Comparison of ENCODE assay signal across 8 cellular contexts in genomic region chr15:88894819-88895767, GRCh38. TPM values are rescaled to one million over a fixed set of nuclear protein-coding genes. Genes with fewer than 3 reads are reported as not detected.
DNase-seq lines count a peak whose midpoint lies in the region; ATAC-seq and TF ChIP-seq lines count a peak whose summit lies in the region.

Gene HAPLN3 (minus strand): TSS chr15:88895544. CDS start chr15:88887298, 8,246 bp downstream.

- intact Hi-C loops in activated CD8-positive, alpha-beta T cell treated with anti-CD3 and anti-CD28 coated beads for 36 hours (cut with micrococcal nuclease): no loop called here
- intact Hi-C loops in testis (cut with DNase I; ENCODE audit: low total_unique reads): no loop called here

- no peaks in the 10 kb centered on the region for H3K36me3 ChIP-seq in testis (ENCODE audit: low read depth, missing control alignments)

- peak within 1 kb of the TSS; percentile 43 to 45 for H3K4me3 ChIP-seq in testis

- no peaks in the 10 kb centered on the region for H3K36me3 Mint-ChIP-seq in IgD-negative memory B cell
- peaks cover 10% of the 10 kb centered on the region for H3K36me3 Mint-ChIP-seq in activated CD8-positive, alpha-beta T cell treated with anti-CD3 and anti-CD28 coated beads for 36 hours (ENCODE audit: low read depth)
- H3K36me3 Mint-ChIP-seq in endothelial cell (ENCODE audit: low read depth, unreplicated experiment): no peaks in the 10 kb centered on the region
- no peaks in the 10 kb centered on the region for H3K36me3 Mint-ChIP-seq in natural killer cell treated with Interleukin-12 subunit alpha and Interleukin-12 subunit beta and Interleukin-15 and Interleukin-18, amount 100 ng/mL, for 72 hours

- no peaks in the 10 kb centered on the region for H3K9me3 Mint-ChIP-seq in IgD-negative memory B cell
- H3K9me3 Mint-ChIP-seq in activated CD8-positive, alpha-beta T cell treated with anti-CD3 and anti-CD28 coated beads for 36 hours: no peaks in the 10 kb centered on the region
- no peaks in the 10 kb centered on the region for H3K9me3 Mint-ChIP-seq in endothelial cell (ENCODE audit: unreplicated experiment)
- no peaks in the 10 kb centered on the region for H3K9me3 Mint-ChIP-seq in natural killer cell treated with Interleukin-12 subunit alpha and Interleukin-12 subunit beta and Interleukin-15 and Interleukin-18, amount 100 ng/mL, for 72 hours

- CTCF ChIA-PET in activated CD8-positive, alpha-beta T cell treated with anti-CD3 and anti-CD28 coated beads for 36 hours (lab: Charles Lee): interaction anchor here (0.7 to 4.2 kb wide), 13 partner anchors 9 to 428 kb away, joined by 3 to 50 read pairs (median 3); partner anchors contain the start of genes MRPL46 and MRPS11

- H3K4me3 Mint-ChIP-seq in IgD-negative memory B cell (peak within 1 kb of the TSS; percentile 61 to 92 (median 86)), endothelial cell (ENCODE audit: unreplicated experiment) (peak within 1 kb of the TSS; percentile 86)
- H3K4me3 Mint-ChIP-seq in activated CD8-positive, alpha-beta T cell treated with anti-CD3 and anti-CD28 coated beads for 36 hours: peak within 1 kb of the TSS; percentile 82
- peak within 1 kb of the TSS; percentile 85 for H3K4me3 Mint-ChIP-seq in natural killer cell treated with Interleukin-12 subunit alpha and Interleukin-12 subunit beta and Interleukin-15 and Interleukin-18, amount 100 ng/mL, for 72 hours

- TF ChIP-seq CTCF in activated CD8-positive, alpha-beta T cell treated with anti-CD3 and anti-CD28 coated beads for 36 hours (IDR thresholded peaks at IDR 0.05): no peak
- TF ChIP-seq CTCF in endothelial cell (IDR thresholded peaks at IDR 0.05; ENCODE audit: unreplicated experiment) (no peak), testis (IDR thresholded peaks at IDR 0.05) (no peak)

- H3K9me3 ChIP-seq in testis: no peaks in the 10 kb centered on the region

- H3K4me1 Mint-ChIP-seq in IgD-negative memory B cell (peaks cover 3 to 10% (median 6%) of the 10 kb centered on the region in 3 donors), endothelial cell (ENCODE audit: unreplicated experiment) (peaks cover 34% of the 10 kb centered on the region)
- H3K4me1 Mint-ChIP-seq in activated CD8-positive, alpha-beta T cell treated with anti-CD3 and anti-CD28 coated beads for 36 hours (ENCODE audit: low read depth): peaks cover 32% of the 10 kb centered on the region
- peaks cover 12 to 40% of the 10 kb centered on the region in 2 donors for H3K4me1 Mint-ChIP-seq in natural killer cell treated with Interleukin-12 subunit alpha and Interleukin-12 subunit beta and Interleukin-15 and Interleukin-18, amount 100 ng/mL, for 72 hours (ENCODE audit: low read depth in 2 of 2)

- peak; percentile 61 for ATAC-seq in GM18907 (IDR thresholded peaks at IDR 0.05; ENCODE audit: unreplicated experiment)
- ATAC-seq in activated CD8-positive, alpha-beta T cell treated with anti-CD3 and anti-CD28 coated beads for 36 hours: peak; percentile 72
- peak; percentile 80 to 85 for ATAC-seq in natural killer cell treated with Interleukin-12 subunit alpha and Interleukin-12 subunit beta and Interleukin-15 and Interleukin-18, amount 100 ng/mL, for 72 hours

- WGBS in testis, 2 donors: 0 to 2% methylated on average over 11 to 63 of the region's 70 CpGs

- DNase-seq in activated CD8-positive, alpha-beta T cell treated with anti-CD3 and anti-CD28 coated beads for 36 hours: peak; percentile 86
- DNase-seq in endothelial cell (ENCODE audit: low spot score) (peak; percentile 54), testis (no peak), caudate nucleus (lab: John Stamatoyannopoulos, UW) (no peak), putamen (ENCODE audit: low spot score) (no peak)
- peak; percentile 89 for DNase-seq in natural killer cell treated with Interleukin-12 subunit alpha and Interleukin-12 subunit beta and Interleukin-15 and Interleukin-18, amount 100 ng/mL, for 72 hours (ENCODE audit: low spot score)

- no peak within 1 kb of the TSS for H3K27ac Mint-ChIP-seq in IgD-negative memory B cell
- H3K27ac Mint-ChIP-seq in activated CD8-positive, alpha-beta T cell treated with anti-CD3 and anti-CD28 coated beads for 36 hours: peak within 1 kb of the TSS; percentile 88
- peak within 1 kb of the TSS; percentile 2 for H3K27ac Mint-ChIP-seq in endothelial cell (ENCODE audit: unreplicated experiment)
- peak within 1 kb of the TSS; percentile 49 to 90 for H3K27ac Mint-ChIP-seq in natural killer cell treated with Interleukin-12 subunit alpha and Interleukin-12 subunit beta and Interleukin-15 and Interleukin-18, amount 100 ng/mL, for 72 hours

- TF ChIP-seq POLR2A in testis (IDR thresholded peaks at IDR 0.05): no peak

- POLR2A ChIA-PET in activated CD8-positive, alpha-beta T cell treated with anti-CD3 and anti-CD28 coated beads for 36 hours (lab: Charles Lee): interaction anchor here (1.0 to 1.1 kb wide), 4 partner anchors 9 to 273 kb away, joined by 3 to 4 read pairs (median 3); no protein-coding TSS in a partner anchor

- peaks cover 13% of the 10 kb centered on the region for H3K27me3 Mint-ChIP-seq in IgD-negative memory B cell
- H3K27me3 Mint-ChIP-seq in activated CD8-positive, alpha-beta T cell treated with anti-CD3 and anti-CD28 coated beads for 36 hours: no peaks in the 10 kb centered on the region
- H3K27me3 Mint-ChIP-seq in endothelial cell (ENCODE audit: unreplicated experiment): peaks cover 1% of the 10 kb centered on the region
- peaks cover 0 to 2% of the 10 kb centered on the region in 2 donors for H3K27me3 Mint-ChIP-seq in natural killer cell treated with Interleukin-12 subunit alpha and Interleukin-12 subunit beta and Interleukin-15 and Interleukin-18, amount 100 ng/mL, for 72 hours

- no peaks in the 10 kb centered on the region for H3K27me3 ChIP-seq in testis

- no peak within 1 kb of the TSS for H3K27ac ChIP-seq in testis
- H3K27ac ChIP-seq in caudate nucleus (ENCODE audit: low read depth, low read length): no peak within 1 kb of the TSS

- H3K4me1 ChIP-seq in testis: peaks cover 15% of the 10 kb centered on the region

RNA-seq across cellular contexts. Expression of gene HAPLN3, which starts in this region (rescaled TPM):
- polyA plus RNA-seq in IgD-negative memory B cell: 1.2 TPM
- 10 to 100 TPM; 63.2 to 69.5 TPM for total RNA-seq in activated CD8-positive, alpha-beta T cell treated with anti-CD3 and anti-CD28 coated beads for 36 hours
- 137 TPM for total RNA-seq in endothelial cell (ENCODE audit: unreplicated experiment)
- total RNA-seq in natural killer cell treated with Interleukin-12 subunit alpha and Interleukin-12 subunit beta and Interleukin-15 and Interleukin-18, amount 100 ng/mL, for 72 hours: 100 to 1,000 TPM; 138 to 203 TPM
- total RNA-seq in testis: 1 to 10 TPM; 4.8 to 5.0 TPM
- 5.6 TPM for polyA plus RNA-seq in testis (ENCODE audit: insufficient read depth, low read depth, low replicate concordance)

Comparison
In these comparisons a context has a peak if more than half of its experiments do, and no peak if none do; other contexts are left out.
1. RNA of gene HAPLN3 (total RNA-seq): 138 to 203 TPM in natural killer cell treated with Interleukin-12 subunit alpha and Interleukin-12 subunit beta and Interleukin-15 and Interleukin-18, amount 100 ng/mL, for 72 hours, 137 TPM in endothelial cell (single experiment) and 63.2 to 69.5 TPM in activated CD8-positive, alpha-beta T cell treated with anti-CD3 and anti-CD28 coated beads for 36 hours; 4.8 to 5.0 TPM in testis; every median in the first group is over 10 times any median in the second.
2. H3K27ac Mint-ChIP-seq: peak in activated CD8-positive, alpha-beta T cell treated with anti-CD3 and anti-CD28 coated beads for 36 hours (single experiment), endothelial cell (single experiment) and natural killer cell treated with Interleukin-12 subunit alpha and Interleukin-12 subunit beta and Interleukin-15 and Interleukin-18, amount 100 ng/mL, for 72 hours (2 of 2); none in IgD-negative memory B cell (0 of 3).
3. DNase-seq: peak in activated CD8-positive, alpha-beta T cell treated with anti-CD3 and anti-CD28 coated beads for 36 hours (single experiment), endothelial cell (single experiment) and natural killer cell treated with Interleukin-12 subunit alpha and Interleukin-12 subunit beta and Interleukin-15 and Interleukin-18, amount 100 ng/mL, for 72 hours (single experiment); none in testis (single experiment), caudate nucleus (0 of 61) and putamen (single experiment).
4. Peak in every context shown above with its lines, with median percentiles within 50 percentile points of each other: ATAC-seq and H3K4me3 Mint-ChIP-seq.